ENCODE assay signal across 8 cellular contexts in genomic region chr7:67377939-67378862, GRCh38.
DNase-seq lines count a peak whose midpoint lies in the region; ATAC-seq, FAIRE-seq and TF ChIP-seq lines count a peak whose summit lies in the region.

No MANE protein-coding gene starts in this region.

- H3K36me3 Mint-ChIP-seq in chondrocyte (ENCODE audit: low read depth), result peaks cover 3% of the 10 kb centered on the region

- H4K20me1 ChIP-seq in HepG2 (ENCODE audit: insufficient read depth, low read length), result no peaks in the 10 kb centered on the region

- TF ChIP-seq POLR2A in HepG2 (IDR thresholded peaks at IDR 0.05; ENCODE audit: insufficient read depth in 1 of 2, low read depth in 2 of 2, low read length in 2 of 2), result no peak

- no peak overlapping the region for H3K27ac ChIP-seq in HepG2 (ENCODE audit: extremely low read length, insufficient read depth, low read length)

- BruUV-seq in HepG2 (replicated peaks; lab: Mats Ljungman, UMichigan), result no TSS peak

- CTCF ChIA-PET in HepG2 (lab: Yijun Ruan, JAX; ENCODE audit: low intra/inter-chr PET ratio, low total read pairs), result no interaction called here

- DNase-seq in AG09309 (ENCODE audit: low read depth), result peak; percentile 29
- DNase-seq in NCI-H2196 treated with DMSO at 0.1 percent for 48 hours (lab: John Stamatoyannopoulos, UW; ENCODE audit: unreplicated experiment), result peak; percentile 83
- DNase-seq in chondrocyte (ENCODE audit: low spot score), result peak; percentile 67
- DNase-seq in HepG2 (ENCODE audit: low spot score), result peak; percentile 61
- peak in 2 of 3 donors; percentile 5 to 27 for DNase-seq in stimulated activated CD4-positive, alpha-beta T cell treated with anti-CD3 and anti-CD28 coated beads, TNF-alpha, amount 100 ng/mL, for 1 hour (ENCODE audit: low read depth in 3 of 3, low spot score in 1 of 3)

- no peak overlapping the region for H2AFZ ChIP-seq in HepG2 (ENCODE audit: low read length)

- no peak overlapping the region for H3K4me3 Mint-ChIP-seq in chondrocyte (ENCODE audit: unreplicated experiment)

- no peaks in the 10 kb centered on the region for H3K4me1 ChIP-seq in HepG2 (ENCODE audit: insufficient read depth, low read length)

- no peak overlapping the region for H3K9ac ChIP-seq in HepG2 (ENCODE audit: insufficient read depth, low read depth, low read length)

- peak; percentile 80 for TF ChIP-seq CTCF in AG09309 (IDR thresholded peaks at IDR 0.05; ENCODE audit: control insufficient read depth, insufficient read depth, low read depth, low read length, missing control alignments)
- peak; percentile 89 for TF ChIP-seq CTCF in chondrocyte (IDR thresholded peaks at IDR 0.05)
- TF ChIP-seq CTCF in HepG2 (CRISPR knock-in tag; IDR thresholded peaks at IDR 0.05), result peak; percentile 89

- intact Hi-C loops in HepG2 (cut with micrococcal nuclease; ENCODE audit: unreplicated experiment), result loop anchor here (2.0 kb wide), 2 partner anchors 107 to 247 kb away; no protein-coding TSS in a partner anchor

- POLR2A ChIA-PET in HepG2 (lab: Yijun Ruan, JAX), result no interaction called here

- FAIRE-seq in HepG2 (lab: Jason Lieb, UNC), result no peak

- peak; percentile 69 for TF ChIP-seq RAD21 in HepG2 (CRISPR knock-in tag; IDR thresholded peaks at IDR 0.05)

- H3K27ac Mint-ChIP-seq in chondrocyte (ENCODE audit: unreplicated experiment), result no peak overlapping the region

- H3K79me2 ChIP-seq in HepG2 (ENCODE audit: insufficient read depth, low read length), result no peaks in the 10 kb centered on the region

- ATAC-seq in GM18868 (IDR thresholded peaks at IDR 0.05; ENCODE audit: unreplicated experiment) (peak; percentile 97), HG03135 (IDR thresholded peaks at IDR 0.05; ENCODE audit: unreplicated experiment) (peak; percentile 94), HepG2 (peak; percentile 99)
- peak; percentile 35 to 55 for ATAC-seq in activated CD4-positive, CD25-positive, alpha-beta regulatory T cell treated with anti-CD3 and anti-CD28 coated beads, Interleukin-2, amount 50 U/mL, for 24 hours

- no peaks in the 10 kb centered on the region for H3K36me3 ChIP-seq in HepG2 (replicated peaks in 1 of 2; ENCODE audit: control insufficient read depth in 1 of 2, insufficient read depth in 2 of 2, low read length in 2 of 2)

- WGBS in HepG2 (ENCODE audit: low lambda C conversion rate), result 21% methylated on average over 9 of the region's 16 CpGs

- peaks cover 3% of the 10 kb centered on the region for H3K27me3 Mint-ChIP-seq in chondrocyte (ENCODE audit: low read depth)

- in situ Hi-C loops in HepG2 (cut with HindIII; ENCODE audit: extremely low pct_ligation_motif_present, low pct_unique_long_range_greater_than_20kb), result no loop called here

- no peaks in the 10 kb centered on the region for H3K4me1 Mint-ChIP-seq in chondrocyte (ENCODE audit: low read depth)

- peaks cover 7% of the 10 kb centered on the region; the same call in 1 of the 2 replicates for H3K9me3 ChIP-seq in HepG2 (ENCODE audit: low read length)

- peaks cover 6% of the 10 kb centered on the region for H3K9me3 Mint-ChIP-seq in chondrocyte (ENCODE audit: low read depth)

- H3K4me3 ChIP-seq in AG09309 (ENCODE audit: control insufficient read depth, low read depth, low read length) (no peak overlapping the region), HepG2 (replicated peaks in 1 of 3; ENCODE audit: insufficient read depth in 1 of 3, low read depth in 2 of 3, low read length in 3 of 3) (no peak overlapping the region)

- TF ChIP-seq EP300 in HepG2 (IDR thresholded peaks at IDR 0.05; ENCODE audit: low read depth in 2 of 2, low read length in 2 of 2) (no peak), HepG2 (CRISPR knock-in tag; IDR thresholded peaks at IDR 0.05; ENCODE audit: borderline replicate concordance) (no peak)

- no peaks in the 10 kb centered on the region for H3K27me3 ChIP-seq in HepG2 (ENCODE audit: control insufficient read depth in 1 of 2, insufficient read depth in 2 of 2, low read length in 2 of 2)

- H3K4me2 ChIP-seq in HepG2 (ENCODE audit: low read depth, low read length), result no peak overlapping the region

TF ChIP-seq in HepG2, 621 proteins besides CTCF, POLR2A, EP300 and RAD21 (continues in another document):
- TF ChIP-seq ZNF749 (CRISPR knock-in tag; IDR thresholded peaks at IDR 0.05; ENCODE audit: borderline replicate concordance), result no peak
- TF ChIP-seq MAX (IDR thresholded peaks at IDR 0.05), result peak; percentile 50; the same call in 1 of the 2 replicates
- TF ChIP-seq ZFX (CRISPR knock-in tag; IDR thresholded peaks at IDR 0.05; ENCODE audit: low read depth), result peak; percentile 40; the same call in 1 of the 2 replicates
- TF ChIP-seq ZNF687 (CRISPR knock-in tag; IDR thresholded peaks at IDR 0.05), result peak; percentile 38; the same call in 1 of the 2 replicates
- no peak for TF ChIP-seq FUBP1 (CRISPR knock-in tag; IDR thresholded peaks at IDR 0.05; ENCODE audit: borderline replicate concordance)
- TF ChIP-seq HNF1B (CRISPR knock-in tag; IDR thresholded peaks at IDR 0.05), result 0 out of 2 replicates have a peak, but pooled peaks have one; percentile 20
- no peak for TF ChIP-seq NR2F6 (IDR thresholded peaks at IDR 0.05)
- TF ChIP-seq NR2F6 (CRISPR knock-in tag; IDR thresholded peaks at IDR 0.05), result no peak
- TF ChIP-seq BHLHE40 (IDR thresholded peaks at IDR 0.05; ENCODE audit: low read length), result peak; percentile 46
- peak; percentile 76 for TF ChIP-seq STAG1 (CRISPR knock-in tag; IDR thresholded peaks at IDR 0.05)
- 0 out of 2 replicates have a peak, but pooled peaks have one; percentile 13 for TF ChIP-seq KDM2A (CRISPR knock-in tag; IDR thresholded peaks at IDR 0.05; ENCODE audit: borderline replicate concordance, low read depth)
- peak; percentile 23; the same call in 1 of the 2 replicates for TF ChIP-seq SMC3 (IDR thresholded peaks at IDR 0.05; ENCODE audit: low read length)
- TF ChIP-seq IRX3 (CRISPR knock-in tag; IDR thresholded peaks at IDR 0.05; ENCODE audit: borderline replicate concordance, low read depth), result no peak
- TF ChIP-seq GLI4 (CRISPR knock-in tag; IDR thresholded peaks at IDR 0.05; ENCODE audit: borderline replicate concordance), result no peak
- TF ChIP-seq MAFF (IDR thresholded peaks at IDR 0.05; ENCODE audit: low read depth, low read length), result no peak
- TF ChIP-seq ZNF839 (CRISPR knock-in tag; IDR thresholded peaks at IDR 0.05; ENCODE audit: borderline replicate concordance), result 0 out of 2 replicates have a peak, but pooled peaks have one; percentile 40

Comparison
In these comparisons a context has a peak if more than half of its experiments do, and no peak if none do; other contexts are left out.
1. DNase-seq: peak in every context shown above with its lines; median percentile 83 in NCI-H2196 treated with DMSO at 0.1 percent for 48 hours; 67 in chondrocyte; 61 in HepG2; 29 in AG09309; 16 in stimulated activated CD4-positive, alpha-beta T cell treated with anti-CD3 and anti-CD28 coated beads, TNF-alpha, amount 100 ng/mL, for 1 hour.
2. ATAC-seq: peak in every context shown above with its lines; median percentile 99 in HepG2; 97 in GM18868; 94 in HG03135; 45 in activated CD4-positive, CD25-positive, alpha-beta regulatory T cell treated with anti-CD3 and anti-CD28 coated beads, Interleukin-2, amount 50 U/mL, for 24 hours.